ENCODE assay signal across 28 cellular contexts in genomic region chr22:36166086-36166485, GRCh38. TPM values are rescaled to one million over a fixed set of nuclear protein-coding genes. Genes with fewer than 3 reads are reported as not detected.
DNase-seq lines count a peak whose midpoint lies in the region; ATAC-seq, FAIRE-seq and TF ChIP-seq lines count a peak whose summit lies in the region.
"Had no signal": no experiment of that assay in that cellular context is flagged by ENCODE, and none has a peak within 500 bp of the region (broad histone marks: within the 10 kb centered on the region; RNA-seq: fewer than 3 reads in every experiment).

No MANE protein-coding gene starts in this region.

- peaks cover 48% of the 10 kb centered on the region for H3K4me1 Mint-ChIP-seq in activated CD4-positive, alpha-beta T cell treated with anti-CD3 and anti-CD28 coated beads, Interleukin-2, amount 10 ng/mL, durations not matched to agents 24 days and 14 days
- H3K4me1 Mint-ChIP-seq in GM23338 = peaks cover 20% of the 10 kb centered on the region
- peaks cover 26 to 68% (median 54%) of the 10 kb centered on the region in 7 donors for H3K4me1 Mint-ChIP-seq in naive thymus-derived CD4-positive, alpha-beta T cell

- TF ChIP-seq RAD21 in GM12878 (IDR thresholded peaks at IDR 0.05; ENCODE audit: insufficient read depth, low read depth, low read length) = no peak

- peaks cover 1% of the 10 kb centered on the region for H3K36me3 Mint-ChIP-seq in activated CD4-positive, alpha-beta T cell treated with anti-CD3 and anti-CD28 coated beads, Interleukin-2, amount 10 ng/mL, durations not matched to agents 24 days and 14 days (ENCODE audit: low read depth)
- peaks cover 4% of the 10 kb centered on the region; the same call in 2 of the 3 replicates for H3K36me3 Mint-ChIP-seq in GM23338 (ENCODE audit: low read depth)
- H3K36me3 Mint-ChIP-seq in naive thymus-derived CD4-positive, alpha-beta T cell = peaks cover 0 to 5% (median 0%) of the 10 kb centered on the region in 5 donors
- H3K36me3 Mint-ChIP-seq: neural progenitor cell had no signal

- H3K27me3 Mint-ChIP-seq in activated CD4-positive, alpha-beta T cell treated with anti-CD3 and anti-CD28 coated beads, Interleukin-2, amount 10 ng/mL, durations not matched to agents 24 days and 14 days = no peaks in the 10 kb centered on the region
- H3K27me3 Mint-ChIP-seq in GM23338 (ENCODE audit: insufficient read depth, low read depth, poor library complexity) = peaks cover 2% of the 10 kb centered on the region
- peaks cover 0 to 8% (median 0%) of the 10 kb centered on the region in 5 donors for H3K27me3 Mint-ChIP-seq in naive thymus-derived CD4-positive, alpha-beta T cell
- H3K27me3 Mint-ChIP-seq: activated CD4-positive, alpha-beta T cell treated with anti-CD3 and anti-CD28 coated beads for 36 hours; stimulated activated naive CD8-positive, alpha-beta T cell treated with anti-CD3 and anti-CD28 coated beads, Interleukin-15, Interleukin-2, amounts not matched to agents 100 ng/mL and 50 ng/mL, for 24 hours had no signal

- H3K4me1 ChIP-seq in GM23338 (ENCODE audit: insufficient read depth) (0 out of 2 replicates have a peak, but pooled peaks cover 8% of the 10 kb centered on the region), GM12878 (ENCODE audit: control insufficient read depth, insufficient read depth, low read length) (peaks cover 37% of the 10 kb centered on the region), lower lobe of right lung (peaks cover 56% of the 10 kb centered on the region)
- peaks cover 31 to 32% of the 10 kb centered on the region in 2 donors for H3K4me1 ChIP-seq in naive thymus-derived CD4-positive, alpha-beta T cell (ENCODE audit: control insufficient read depth in 2 of 2, insufficient read depth in 2 of 2, low read length in 2 of 2)
- H3K4me1 ChIP-seq: HAP-1, neural progenitor cell, pancreas, uterus had no signal

- TF ChIP-seq CTCF in GM23338 (conservative IDR thresholded peaks at IDR 0.05; ENCODE audit: low read depth in 2 of 2) (no peak), GM12878 (IDR thresholded peaks at IDR 0.05 in 2 of 3, conservative IDR thresholded peaks at IDR 0.05 in 1 of 3; ENCODE audit: control insufficient read depth in 2 of 3, extremely low read depth in 1 of 3, insufficient read depth in 1 of 3, low read depth in 3 of 3, low read length in 3 of 3) (no peak), lower lobe of right lung (IDR thresholded peaks at IDR 0.05) (no peak)

- RAD21 ChIA-PET in GM12878 (lab: Charles Lee; ENCODE audit: unreplicated experiment) = no interaction called here

- H3K79me2 ChIP-seq in GM23338 (replicated peaks; ENCODE audit: insufficient read depth) (no peaks in the 10 kb centered on the region), GM12878 (ENCODE audit: control insufficient read depth, insufficient read depth, low read length) (no peaks in the 10 kb centered on the region)
- H3K79me2 ChIP-seq: hepatocyte had no signal

- H4K20me1 ChIP-seq in GM23338 (replicated peaks; ENCODE audit: insufficient read depth) (no peaks in the 10 kb centered on the region), GM12878 (ENCODE audit: control insufficient read depth, insufficient read depth) (no peaks in the 10 kb centered on the region)

- TF ChIP-seq POLR2A in GM12878 (IDR thresholded peaks at IDR 0.05; ENCODE audit: low read depth, low read length) = no peak

- DNase-seq in activated CD4-positive, alpha-beta T cell treated with anti-CD3 and anti-CD28 coated beads, Interleukin-2, amount 10 ng/mL, durations not matched to agents 24 days and 14 days = no peak
- no peak for DNase-seq in activated CD4-positive, alpha-beta T cell treated with anti-CD3 and anti-CD28 coated beads for 1 hour
- DNase-seq in GM23338 (ENCODE audit: low spot score) = no peak
- DNase-seq in GM12878 (ENCODE audit: low read depth, low spot score) = no peak
- DNase-seq in naive thymus-derived CD4-positive, alpha-beta T cell = no peak
- no peak for DNase-seq in lower lobe of right lung
- no peak for DNase-seq in amygdala (lab: John Stamatoyannopoulos, UW)
- DNase-seq: 8988T; activated CD4-positive, alpha-beta T cell treated with anti-CD3 and anti-CD28 coated beads for 36 hours; activated naive CD4-positive, alpha-beta T cell treated with anti-CD3 and anti-CD28 coated beads, Interleukin-2, amount 50 U/mL, for 16 hours; aorta; DMS 273 treated with DMSO at 0.1 percent for 48 hours; Karpas-422; kidney glomerular epithelial cell; NCI-H1436; NCI-H226; pancreas; uterus had no signal

- no peak overlapping the region for H3K4me3 Mint-ChIP-seq in activated CD4-positive, alpha-beta T cell treated with anti-CD3 and anti-CD28 coated beads, Interleukin-2, amount 10 ng/mL, durations not matched to agents 24 days and 14 days
- H3K4me3 Mint-ChIP-seq in GM23338 = no peak overlapping the region
- peak overlapping the region in 2 of 10 donors; percentile 8 to 63 for H3K4me3 Mint-ChIP-seq in naive thymus-derived CD4-positive, alpha-beta T cell
- H3K4me3 Mint-ChIP-seq: activated CD4-positive, alpha-beta T cell treated with anti-CD3 and anti-CD28 coated beads for 36 hours; neural progenitor cell; stimulated activated naive CD8-positive, alpha-beta T cell treated with anti-CD3 and anti-CD28 coated beads, Interleukin-15, Interleukin-2, amounts not matched to agents 100 ng/mL and 50 ng/mL, for 24 hours had no signal

- 96% methylated on average over 3 of the region's 3 CpGs for WGBS in GM12878 (ENCODE audit: insufficient coverage, insufficient replicate concordance, low lambda C conversion rate, missing lambda C conversion rate)

- no peak overlapping the region for H3K4me3 ChIP-seq in GM23338
- no peak overlapping the region for H3K4me3 ChIP-seq in GM12878
- H3K4me3 ChIP-seq in naive thymus-derived CD4-positive, alpha-beta T cell (ENCODE audit: low read length) = no peak overlapping the region
- no peak overlapping the region for H3K4me3 ChIP-seq in lower lobe of right lung
- H3K4me3 ChIP-seq: gastroesophageal sphincter, HAP-1, hepatocyte, neural progenitor cell, pancreas, thoracic aorta, uterus had no signal

- CTCF ChIA-PET in GM12878 (lab: Yijun Ruan, JAX) = interaction anchor here (0.9 to 11.9 kb wide), 4 partner anchors 10 to 112 kb away, joined by 3 to 150 read pairs (median 4); no protein-coding TSS in a partner anchor
- CTCF ChIA-PET in naive thymus-derived CD4-positive, alpha-beta T cell (lab: Charles Lee) = interaction anchor here (0.6 kb wide), 1 partner anchor 16 kb away, joined by 5 read pairs; no protein-coding TSS in a partner anchor

- H3K9me3 Mint-ChIP-seq in activated CD4-positive, alpha-beta T cell treated with anti-CD3 and anti-CD28 coated beads, Interleukin-2, amount 10 ng/mL, durations not matched to agents 24 days and 14 days = peaks cover 5% of the 10 kb centered on the region
- peaks cover 11% of the 10 kb centered on the region; the same call in 2 of the 3 replicates for H3K9me3 Mint-ChIP-seq in GM23338
- peaks cover 0 to 16% (median 3%) of the 10 kb centered on the region in 11 donors for H3K9me3 Mint-ChIP-seq in naive thymus-derived CD4-positive, alpha-beta T cell

- peak overlapping the region; percentile 74; the same call in 1 of the 2 replicates for H2AFZ ChIP-seq in GM23338
- no peak overlapping the region for H2AFZ ChIP-seq in GM12878 (ENCODE audit: control insufficient read depth, low read depth, low read length)
- H2AFZ ChIP-seq: hepatocyte, neural progenitor cell had no signal

- H3K36me3 ChIP-seq in GM23338 (ENCODE audit: insufficient read depth) (no peaks in the 10 kb centered on the region), GM12878 (ENCODE audit: control insufficient read depth in 2 of 2, insufficient read depth in 2 of 2, low read length in 1 of 2) (no peaks in the 10 kb centered on the region), lower lobe of right lung (no peaks in the 10 kb centered on the region)
- no peaks in the 10 kb centered on the region for H3K36me3 ChIP-seq in naive thymus-derived CD4-positive, alpha-beta T cell (ENCODE audit: control insufficient read depth in 2 of 3, insufficient read depth in 3 of 3, low read length in 3 of 3)
- H3K36me3 ChIP-seq: gastroesophageal sphincter, HAP-1, neural progenitor cell, pancreas, thoracic aorta, uterus had no signal

- H3K9me3 ChIP-seq in GM12878 (replicated peaks; ENCODE audit: control insufficient read depth, insufficient read depth, low read length) (no peaks in the 10 kb centered on the region; the same call in 2 of the 3 replicates), lower lobe of right lung (no peaks in the 10 kb centered on the region)
- H3K9me3 ChIP-seq in naive thymus-derived CD4-positive, alpha-beta T cell (ENCODE audit: control insufficient read depth in 2 of 3, low read length in 3 of 3) = no peaks in the 10 kb centered on the region
- H3K9me3 ChIP-seq: gastroesophageal sphincter, HAP-1, pancreas, thoracic aorta, uterus had no signal

- BruUV-seq in GM12878 (replicated peaks; lab: Mats Ljungman, UMichigan) = no TSS peak

- no peaks in the 10 kb centered on the region for H3K27me3 ChIP-seq in GM23338 (ENCODE audit: insufficient read depth)
- H3K27me3 ChIP-seq in GM12878 (replicated peaks in 1 of 2; ENCODE audit: control insufficient read depth in 2 of 2, insufficient read depth in 2 of 2, low read length in 1 of 2) = no peaks in the 10 kb centered on the region
- no peaks in the 10 kb centered on the region for H3K27me3 ChIP-seq in naive thymus-derived CD4-positive, alpha-beta T cell (ENCODE audit: control insufficient read depth in 2 of 2, insufficient read depth in 2 of 2, low read length in 2 of 2)
- no peaks in the 10 kb centered on the region for H3K27me3 ChIP-seq in lower lobe of right lung (ENCODE audit: low read depth)
- H3K27me3 ChIP-seq: gastroesophageal sphincter, hepatocyte, neural progenitor cell, pancreas, uterus had no signal

- H3K27ac Mint-ChIP-seq in activated CD4-positive, alpha-beta T cell treated with anti-CD3 and anti-CD28 coated beads, Interleukin-2, amount 10 ng/mL, durations not matched to agents 24 days and 14 days = peak overlapping the region; percentile 47
- no peak overlapping the region for H3K27ac Mint-ChIP-seq in GM23338
- H3K27ac Mint-ChIP-seq in naive thymus-derived CD4-positive, alpha-beta T cell = peak overlapping the region in 8 of 9 donors; percentile 44 to 99 (median 74)
- H3K27ac Mint-ChIP-seq: activated CD4-positive, alpha-beta T cell treated with anti-CD3 and anti-CD28 coated beads for 36 hours; neural progenitor cell; stimulated activated naive CD8-positive, alpha-beta T cell treated with anti-CD3 and anti-CD28 coated beads, Interleukin-15, Interleukin-2, amounts not matched to agents 100 ng/mL and 50 ng/mL, for 24 hours had no signal

- POLR2A ChIA-PET in GM12878 (lab: Charles Lee) = no interaction called here
- POLR2A ChIA-PET in naive thymus-derived CD4-positive, alpha-beta T cell (lab: Charles Lee) = interaction anchor here (1.0 to 1.2 kb wide), 2 partner anchors 9 to 11 kb away, joined by 3 read pairs; no protein-coding TSS in a partner anchor

- no peaks in the 10 kb centered on the region for H3K9me2 ChIP-seq in GM23338 (ENCODE audit: insufficient read depth)

- SMC1A ChIA-PET in GM12878 (lab: Charles Lee; ENCODE audit: uncharacterized antibody, unreplicated experiment) = interaction anchor here (1.1 to 10.7 kb wide), 7 partner anchors 7 to 51 kb away, joined by 3 to 154 read pairs (median 5); no protein-coding TSS in a partner anchor

- H3K27ac ChIP-seq in GM23338 (ENCODE audit: low read depth) = no peak overlapping the region
- H3K27ac ChIP-seq in GM12878 (ENCODE audit: control insufficient read depth, insufficient read depth) = no peak overlapping the region
- no peak overlapping the region for H3K27ac ChIP-seq in naive thymus-derived CD4-positive, alpha-beta T cell (ENCODE audit: low read depth, low read length)
- no peak overlapping the region for H3K27ac ChIP-seq in lower lobe of right lung
- H3K27ac ChIP-seq: gastroesophageal sphincter, hepatocyte, neural progenitor cell, thoracic aorta, uterus had no signal

- H3K9ac ChIP-seq in GM12878 (ENCODE audit: control insufficient read depth, insufficient read depth, low read length) = no peak overlapping the region
- H3K9ac ChIP-seq: neural progenitor cell had no signal

- H3K4me2 ChIP-seq in GM23338 (no peak overlapping the region), GM12878 (ENCODE audit: control insufficient read depth, insufficient read depth) (no peak overlapping the region)
- H3K4me2 ChIP-seq: hepatocyte, neural progenitor cell had no signal

- no peaks in the 10 kb centered on the region for H3F3A ChIP-seq in GM23338 (replicated peaks; ENCODE audit: low read depth)

- TF ChIP-seq EP300 in GM12878 (IDR thresholded peaks at IDR 0.05; ENCODE audit: borderline replicate concordance in 1 of 2, control insufficient read depth in 1 of 2, low read depth in 2 of 2, low read length in 2 of 2) = no peak

- intact Hi-C loops in activated CD4-positive, alpha-beta T cell treated with anti-CD3 and anti-CD28 coated beads, Interleukin-2, amount 10 ng/mL, durations not matched to agents 24 days and 14 days (cut with micrococcal nuclease) = loop anchor here (10.0 kb wide), 1 partner anchor 319 kb away; the partner anchor contains the start of gene TXN2
- intact Hi-C loops in GM12878 (cut with micrococcal nuclease; ENCODE audit: unreplicated experiment) (no loop called here), lower lobe of right lung (cut with DNase I) (no loop called here)
- intact Hi-C loops in naive thymus-derived CD4-positive, alpha-beta T cell (cut with micrococcal nuclease) = loop anchor here (10.0 kb wide), 1 partner anchor 319 kb away; the partner anchor contains the start of gene TXN2 (in 2 of the 2)

- no peak for FAIRE-seq in GM12878 (lab: Jason Lieb, UNC)
- FAIRE-seq: bronchial epithelial cell, pancreas, small intestine had no signal

- ATAC-seq in GM23338 = no peak
- no peak for ATAC-seq in GM12878
- ATAC-seq in naive thymus-derived CD4-positive, alpha-beta T cell = no peak
- ATAC-seq in lower lobe of right lung = no peak
- ATAC-seq in GM21576 (IDR thresholded peaks at IDR 0.05; ENCODE audit: unreplicated experiment) = no peak
- ATAC-seq: activated CD4-positive, alpha-beta T cell treated with anti-CD3 and anti-CD28 coated beads for 36 hours; gastroesophageal sphincter; pancreas; Right ventricle myocardium inferior had no signal

- in situ Hi-C loops in GM12878 (cut with MboI) = no loop called here

RNA-seq across cellular contexts. Expression of gene APOL3, which starts 5.5 kb away (rescaled TPM):
- 42.2 and 44.8 TPM in 2 replicates for total RNA-seq in activated CD4-positive, alpha-beta T cell treated with anti-CD3 and anti-CD28 coated beads, Interleukin-2, amount 10 ng/mL, durations not matched to agents 24 days and 14 days
- total RNA-seq in GM23338 (2014; rRNA removed; shearing (Covaris generic)) = not detected in 2 replicates
- polyA plus RNA-seq in GM23338 (2016; fragmentation: Nextera tagmentation; extraction: Ambion mirVana) (not detected in 2 replicates), GM12878 (2011; rRNA removed) (48.6 and 52.4 TPM in 2 replicates), GM12878 (2014; fragmentation: Illumina TruSeq; extraction: Trizol) (62.4 and 63.1 TPM in 2 replicates), GM12878 (2014; fragmentation: Nextera tagmentation; extraction: Ambion mirVana) (10 to 100 TPM in 1 of 2 experiments, 1 to 10 TPM in 1; 6.9 to 33.7 TPM), GM12878 (2014; rRNA removed) (42.9 and 44.5 TPM in 2 replicates), GM12878 (2016; fragmentation: Nextera tagmentation; extraction: Ambion mirVana) (10 to 100 TPM; 21.1 to 23.3 TPM)
- 65.5 and 77.0 TPM in 2 replicates for total RNA-seq in GM12878 (2013; cell fraction: nucleolus; rRNA removed)
- total RNA-seq in GM12878 (2014; rRNA removed) (66.8 and 66.9 TPM in 2 replicates), GM12878 (2014; rRNA removed; fragmentation: Illumina TruSeq; extraction: Trizol) (51.7 and 53.4 TPM in 2 replicates), GM12878 (2021) (50.6 and 56.9 TPM in 2 replicates), lower lobe of right lung (77.0 TPM)
- 23.9 TPM for polyA plus RNA-seq in GM12878 (2011; ENCODE audit: low read depth)
- polyA plus RNA-seq in GM12878 (2011; cell fraction: cytosol; rRNA removed) = 58.4 and 58.6 TPM in 2 replicates
- 53.1 and 75.8 TPM in 2 replicates for polyA plus RNA-seq in GM12878 (2011; cell fraction: nucleus; rRNA removed)
- polyA plus RNA-seq in GM12878 (2012) = 27.5 and 31.6 TPM in 2 replicates
- 72.4 and 88.2 TPM in 2 replicates for polyA minus RNA-seq in GM12878 (2011; rRNA and poly(A)+ RNA removed)
- 19.2 and 22.1 TPM in 2 replicates for polyA minus RNA-seq in GM12878 (2011; cell fraction: cytosol; rRNA and poly(A)+ RNA removed)
- 28.0 and 35.9 TPM in 2 replicates for polyA minus RNA-seq in GM12878 (2011; cell fraction: nucleus; rRNA and poly(A)+ RNA removed)
- total RNA-seq in naive thymus-derived CD4-positive, alpha-beta T cell = 100 to 1,000 TPM; 121 to 212 (median 175) TPM
- 10 to 100 TPM; 56.9 to 83.9 TPM for polyA plus RNA-seq in naive thymus-derived CD4-positive, alpha-beta T cell
- total RNA-seq: bronchial epithelial cell had no signal

RNA-seq across cellular contexts. Expression of gene APOL4, which starts 35.5 kb away (rescaled TPM):
- total RNA-seq in activated CD4-positive, alpha-beta T cell treated with anti-CD3 and anti-CD28 coated beads, Interleukin-2, amount 10 ng/mL, durations not matched to agents 24 days and 14 days = 0.17 TPM in 1 of 2 replicates, not detected in the other
- not detected in 2 replicates for total RNA-seq in GM23338 (2014; rRNA removed; shearing (Covaris generic))
- polyA plus RNA-seq in GM23338 (2016; fragmentation: Nextera tagmentation; extraction: Ambion mirVana) (not detected in 2 replicates), GM12878 (2011; rRNA removed) (not detected in 2 replicates), GM12878 (2014; fragmentation: Illumina TruSeq; extraction: Trizol) (0.13 and 0.24 TPM in 2 replicates), GM12878 (2014; fragmentation: Nextera tagmentation; extraction: Ambion mirVana) (not detected), GM12878 (2014; rRNA removed) (0.03 and 0.22 TPM in 2 replicates), GM12878 (2016; fragmentation: Nextera tagmentation; extraction: Ambion mirVana) (under 1 TPM in 1 of 2 experiments, not detected in 1; 0.19 TPM)
- total RNA-seq in GM12878 (2013; cell fraction: nucleolus; rRNA removed) = not detected in 2 replicates
- total RNA-seq in GM12878 (2014; rRNA removed) (not detected in 2 replicates), GM12878 (2014; rRNA removed; fragmentation: Illumina TruSeq; extraction: Trizol) (not detected in 2 replicates), GM12878 (2021) (0.13 TPM in 1 of 2 replicates, not detected in the other), lower lobe of right lung (29.0 TPM)
- polyA plus RNA-seq in GM12878 (2011; ENCODE audit: low read depth) = 0.09 TPM
- not detected in 2 replicates for polyA plus RNA-seq in GM12878 (2011; cell fraction: cytosol; rRNA removed)
- polyA plus RNA-seq in GM12878 (2011; cell fraction: nucleus; rRNA removed) = 0.04 and 0.09 TPM in 2 replicates
- polyA plus RNA-seq in GM12878 (2012) = 0.13 TPM in 1 of 2 replicates, not detected in the other
- 0.26 TPM in 1 of 2 replicates, not detected in the other for polyA minus RNA-seq in GM12878 (2011; rRNA and poly(A)+ RNA removed)
- not detected in 2 replicates for polyA minus RNA-seq in GM12878 (2011; cell fraction: cytosol; rRNA and poly(A)+ RNA removed)
- polyA minus RNA-seq in GM12878 (2011; cell fraction: nucleus; rRNA and poly(A)+ RNA removed) = not detected in 2 replicates
- total RNA-seq in naive thymus-derived CD4-positive, alpha-beta T cell = 1 to 10 TPM in 1 of 5 experiments, not detected in 4; 1.2 TPM
- not detected for polyA plus RNA-seq in naive thymus-derived CD4-positive, alpha-beta T cell

Comparison
In these comparisons a context has a peak if more than half of its experiments do, and no peak if none do; other contexts are left out.
1. RNA of gene APOL3, which starts 5.5 kb away (total RNA-seq): 121 to 212 TPM in naive thymus-derived CD4-positive, alpha-beta T cell, 77.0 TPM in lower lobe of right lung (single experiment), 50.6 to 77.0 TPM in GM12878 and 42.2 to 44.8 TPM in activated CD4-positive, alpha-beta T cell treated with anti-CD3 and anti-CD28 coated beads, Interleukin-2, amount 10 ng/mL, durations not matched to agents 24 days and 14 days; not detected in GM23338; every median in the first group is over 10 times any median in the second.
2. RNA of gene APOL4, which starts 35.5 kb away (total RNA-seq): 29.0 TPM in lower lobe of right lung (single experiment); 1.2 TPM in naive thymus-derived CD4-positive, alpha-beta T cell, 0.17 TPM in activated CD4-positive, alpha-beta T cell treated with anti-CD3 and anti-CD28 coated beads, Interleukin-2, amount 10 ng/mL, durations not matched to agents 24 days and 14 days, not detected in GM23338 and 0.13 TPM in GM12878; every median in the first group is over 10 times any median in the second.
3. intact Hi-C loops: an anchor here in activated CD4-positive, alpha-beta T cell treated with anti-CD3 and anti-CD28 coated beads, Interleukin-2, amount 10 ng/mL, durations not matched to agents 24 days and 14 days (10.0 kb wide) and naive thymus-derived CD4-positive, alpha-beta T cell (10.0 kb wide); none called in GM12878 and lower lobe of right lung.